Comparison of ENCODE assay signal across 15 cellular contexts in genomic region chr17:33137411-33137810, GRCh38.
A peak's percentile ranks its signal among the peaks of the same experiment; 100 is the strongest.
DNase-seq lines count a peak whose midpoint lies in the region; ATAC-seq and TF ChIP-seq lines count a peak whose summit lies in the region.
"Had no signal": no experiment of that assay in that cellular context is flagged by ENCODE, and none has a peak within 500 bp of the region (broad histone marks: within the 10 kb centered on the region; RNA-seq: fewer than 3 reads in every experiment).

No MANE protein-coding gene starts in this region.

- no peak overlapping the region for H3K27ac ChIP-seq in heart left ventricle

- intact Hi-C loops in heart left ventricle (cut with DNase I), result no loop called here

- H3K27me3 Mint-ChIP-seq in chondrocyte (ENCODE audit: low read depth), result peaks cover 11% of the 10 kb centered on the region

- no peak overlapping the region for H3K4me3 Mint-ChIP-seq in chondrocyte (ENCODE audit: unreplicated experiment)
- H3K4me3 Mint-ChIP-seq: B cell; CD4-positive, CD25-positive, alpha-beta regulatory T cell; HFFc6; T-cell had no signal

- no peak overlapping the region for H3K27ac Mint-ChIP-seq in chondrocyte (ENCODE audit: unreplicated experiment)
- H3K27ac Mint-ChIP-seq: B cell; CD4-positive, CD25-positive, alpha-beta regulatory T cell; HFFc6; T-cell had no signal

- H3K36me3 Mint-ChIP-seq in chondrocyte (ENCODE audit: low read depth), result no peaks in the 10 kb centered on the region
- H3K36me3 Mint-ChIP-seq: CD4-positive, CD25-positive, alpha-beta regulatory T cell; T-cell had no signal

- no peaks in the 10 kb centered on the region for H3K4me1 Mint-ChIP-seq in chondrocyte (ENCODE audit: low read depth)
- H3K4me1 Mint-ChIP-seq: B cell; CD4-positive, CD25-positive, alpha-beta regulatory T cell; T-cell had no signal

- TF ChIP-seq POLR2A in heart left ventricle (IDR thresholded peaks at IDR 0.05), result no peak

- H3K36me3 ChIP-seq in heart left ventricle, result no peaks in the 10 kb centered on the region

- TF ChIP-seq CTCF in astrocyte of the cerebellum (IDR thresholded peaks at IDR 0.05; ENCODE audit: low read depth, low read length, missing control alignments) (no peak), chondrocyte (IDR thresholded peaks at IDR 0.05) (no peak), heart left ventricle (IDR thresholded peaks at IDR 0.05) (no peak)

- no peaks in the 10 kb centered on the region for H3K9me3 Mint-ChIP-seq in chondrocyte (ENCODE audit: low read depth)
- H3K9me3 Mint-ChIP-seq: T-cell had no signal

- in situ Hi-C loops in astrocyte of the cerebellum (cut with HindIII; ENCODE audit: low sequenced_read_pairs), result no loop called here

- no peaks in the 10 kb centered on the region for H3K4me1 ChIP-seq in heart left ventricle

- DNase-seq in Daoy (ENCODE audit: low read depth) (peak; percentile 43), NCI-H345 (lab: John Stamatoyannopoulos, UW) (peak; percentile 96), astrocyte of the cerebellum (ENCODE audit: low read depth) (peak; percentile 26), chondrocyte (ENCODE audit: low spot score) (no peak), heart left ventricle (no peak)
- DNase-seq: Calu3; CD4-positive, CD25-positive, alpha-beta regulatory T cell; HFFc6; NCI-H446; NCI-H69; T-cell had no signal

- H3K4me3 ChIP-seq in astrocyte of the cerebellum (ENCODE audit: low read depth, low read length) (no peak overlapping the region), heart left ventricle (no peak overlapping the region)
- H3K4me3 ChIP-seq: K562 had no signal

- no peaks in the 10 kb centered on the region for H3K9me3 ChIP-seq in heart left ventricle

- peaks cover 0 to 16% (median 0%) of the 10 kb centered on the region in 9 donors for H3K27me3 ChIP-seq in heart left ventricle

- ATAC-seq in HG02759 (IDR thresholded peaks at IDR 0.05; ENCODE audit: unreplicated experiment) (no peak), heart left ventricle (no peak), GM19324 (IDR thresholded peaks at IDR 0.05; ENCODE audit: low FRiP score, unreplicated experiment) (no peak)
- ATAC-seq: K562, T-cell had no signal

Comparison
In these comparisons a context has a peak if more than half of its experiments do, and no peak if none do; other contexts are left out.
1. DNase-seq: peak in Daoy (single experiment), NCI-H345 (single experiment) and astrocyte of the cerebellum (single experiment); none in chondrocyte (single experiment) and heart left ventricle (0 of 5).